ENCODE assay signal across 8 cellular contexts in the genomic region with DNA sequence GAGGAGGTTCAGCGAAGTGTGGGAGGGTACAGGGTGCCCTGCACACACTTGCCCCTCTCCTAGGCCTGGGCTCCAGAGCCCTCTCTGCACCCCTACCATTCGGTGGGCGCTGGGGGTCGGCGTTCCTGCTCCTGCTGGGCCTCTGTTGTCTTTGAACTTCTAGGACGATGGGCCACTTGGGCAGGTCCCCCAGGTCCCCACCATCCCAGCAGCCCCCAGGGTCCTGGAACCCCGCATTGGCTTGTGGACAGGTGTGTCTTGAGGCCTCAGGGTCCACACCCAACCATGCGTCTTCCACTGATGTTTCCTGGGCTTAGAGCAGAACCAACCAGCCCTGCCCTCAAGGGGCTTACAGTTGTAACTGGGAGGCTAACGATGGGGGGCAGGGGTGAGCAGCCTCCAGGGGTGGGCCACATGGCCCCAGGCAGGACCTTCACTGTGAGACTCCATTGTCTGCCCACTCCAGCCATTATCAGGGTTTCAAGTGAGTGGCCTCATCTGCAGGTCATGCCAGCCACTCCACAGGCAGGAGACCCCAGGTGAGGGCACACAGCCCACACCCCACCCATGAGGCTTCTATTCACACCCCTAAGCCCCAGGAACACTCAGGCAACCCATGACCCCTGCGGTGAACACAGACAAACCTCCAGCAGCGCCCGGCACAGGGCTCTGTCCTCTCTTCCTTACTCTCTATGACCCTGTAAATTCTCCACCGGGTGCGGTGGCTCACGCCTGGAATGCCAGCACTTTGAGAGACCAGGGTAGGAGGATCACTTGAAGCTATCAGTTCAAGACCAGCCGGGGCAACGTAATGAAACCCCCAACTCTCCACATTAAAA. TPM values are rescaled to one million over a fixed set of nuclear protein-coding genes. Genes with fewer than 3 reads are reported as not detected.
DNase-seq lines count a peak whose midpoint lies in the region; ATAC-seq and TF ChIP-seq lines count a peak whose summit lies in the region.

No MANE protein-coding gene starts in this region.

- DNase-seq in BJ (ENCODE audit: low read depth), result no peak
- DNase-seq in LNCaP clone FGC (ENCODE audit: low read depth), result no peak
- no peak for DNase-seq in colonic mucosa
- DNase-seq in neural crest cell (ENCODE audit: low read depth, low spot score), result no peak
- no peak for DNase-seq in D341Med (ENCODE audit: low spot score)
- DNase-seq in globus pallidus (ENCODE audit: low spot score), result no peak

- peak overlapping the region; percentile 86 for H3K4me3 ChIP-seq in BJ (ENCODE audit: low read depth, low read length)
- H3K4me3 ChIP-seq in LNCaP clone FGC (ENCODE audit: low read depth, low read length), result peak overlapping the region; percentile 84
- H3K4me3 ChIP-seq in colonic mucosa, result peak overlapping the region; percentile 72

- peak overlapping the region; percentile 91 for H3K27ac ChIP-seq in colonic mucosa

- intact Hi-C loops in colonic mucosa (cut with DNase I), result no loop called here

- H3K4me3 Mint-ChIP-seq in neural crest cell, result peak overlapping the region; percentile 81

- POLR2A ChIA-PET in BJ (lab: Charles Lee), result no interaction called here

- H3K27me3 Mint-ChIP-seq in neural crest cell (ENCODE audit: low read depth), result peaks cover 21% of the 10 kb centered on the region

- H3K4me1 Mint-ChIP-seq in neural crest cell, result peaks cover 17% of the 10 kb centered on the region

- H3K27me3 ChIP-seq in BJ (ENCODE audit: control insufficient read depth, insufficient read depth, low read length) (no peaks in the 10 kb centered on the region), colonic mucosa (no peaks in the 10 kb centered on the region)

- H3K9ac ChIP-seq in colonic mucosa (ENCODE audit: low read depth in 2 of 2, low read length in 2 of 2), result peak overlapping the region; percentile 53 to 54

- peaks cover 13% of the 10 kb centered on the region for H3K4me1 ChIP-seq in colonic mucosa

- TF ChIP-seq CTCF in BJ (IDR thresholded peaks at IDR 0.05; ENCODE audit: insufficient read depth, low read depth, low read length), result no peak
- no peak for TF ChIP-seq CTCF in LNCaP clone FGC (IDR thresholded peaks at IDR 0.05; ENCODE audit: control insufficient read depth, extremely low read depth, insufficient read depth)
- no peak for TF ChIP-seq CTCF in colonic mucosa (IDR thresholded peaks at IDR 0.05)
- no peak for TF ChIP-seq CTCF in neural crest cell (conservative IDR thresholded peaks at IDR 0.05)

- H3K36me3 ChIP-seq in BJ (ENCODE audit: control insufficient read depth, insufficient read depth, low read length) (peaks cover 1% of the 10 kb centered on the region), colonic mucosa (no peaks in the 10 kb centered on the region)

- H3K9me3 Mint-ChIP-seq in neural crest cell, result no peaks in the 10 kb centered on the region

- ATAC-seq in HG03520 (IDR thresholded peaks at IDR 0.05; ENCODE audit: unreplicated experiment) (no peak), GM21526 (IDR thresholded peaks at IDR 0.05; ENCODE audit: low FRiP score, unreplicated experiment) (no peak)

- H3K27ac Mint-ChIP-seq in neural crest cell (ENCODE audit: unreplicated experiment), result no peak overlapping the region

- H3K36me3 Mint-ChIP-seq in neural crest cell (ENCODE audit: low read depth), result no peaks in the 10 kb centered on the region

- H3K9me3 ChIP-seq in colonic mucosa, result no peaks in the 10 kb centered on the region

- CTCF ChIA-PET in BJ (lab: Yijun Ruan, JAX), result interaction anchor here (0.8 to 1.7 kb wide), 7 partner anchors 10 to 41 kb away, joined by 3 to 8 read pairs (median 4); no protein-coding TSS in a partner anchor

RNA-seq across cellular contexts. Expression of a gene that starts 2.0 kb away (rescaled TPM):
- 3.7 and 5.7 TPM in 2 replicates for polyA plus RNA-seq in BJ (2011; rRNA removed)
- 2.3 and 3.2 TPM in 2 replicates for polyA minus RNA-seq in BJ (2011; rRNA and poly(A)+ RNA removed)
- total RNA-seq in colonic mucosa (10 to 100 TPM; 31.1 to 34.8 TPM), neural crest cell (18.9 and 20.7 TPM in 2 replicates)

RNA-seq across cellular contexts. Expression of a gene that starts 17.1 kb away (rescaled TPM):
- polyA plus RNA-seq in BJ (2011; rRNA removed), result 4.6 and 11.0 TPM in 2 replicates
- polyA minus RNA-seq in BJ (2011; rRNA and poly(A)+ RNA removed), result 10.8 and 12.1 TPM in 2 replicates
- total RNA-seq in colonic mucosa, result 10 to 100 TPM; 42.0 to 51.7 TPM
- total RNA-seq in neural crest cell, result 40.8 and 45.3 TPM in 2 replicates

RNA-seq across cellular contexts. Expression of a gene that starts 19.9 kb away (rescaled TPM):
- polyA plus RNA-seq in BJ (2011; rRNA removed), result 34.3 and 48.8 TPM in 2 replicates
- 8.5 and 10.0 TPM in 2 replicates for polyA minus RNA-seq in BJ (2011; rRNA and poly(A)+ RNA removed)
- total RNA-seq in colonic mucosa, result 10 to 100 TPM; 53.3 to 78.5 TPM
- total RNA-seq in neural crest cell, result 73.9 and 74.1 TPM in 2 replicates

RNA-seq across cellular contexts. Expression of a gene that starts 39.8 kb away (rescaled TPM):
- 0.56 and 0.64 TPM in 2 replicates for polyA plus RNA-seq in BJ (2011; rRNA removed)
- polyA minus RNA-seq in BJ (2011; rRNA and poly(A)+ RNA removed), result 0.36 and 0.66 TPM in 2 replicates
- total RNA-seq in colonic mucosa (10 to 100 TPM; 14.2 to 24.7 TPM), neural crest cell (13.7 and 14.1 TPM in 2 replicates)

RNA-seq across cellular contexts. Expression of a gene that starts 39.8 kb away (rescaled TPM):
- 6.2 and 13.2 TPM in 2 replicates for polyA plus RNA-seq in BJ (2011; rRNA removed)
- polyA minus RNA-seq in BJ (2011; rRNA and poly(A)+ RNA removed), result 10.5 and 13.8 TPM in 2 replicates
- total RNA-seq in colonic mucosa (10 to 100 TPM; 57.4 to 91.8 TPM), neural crest cell (71.2 and 79.9 TPM in 2 replicates)
